ENCODE assay signal across 1 cellular context in genomic region chr19:17125052-17125727, GRCh38.
TF ChIP-seq lines count a peak whose summit lies in the region.

No MANE protein-coding gene starts in this region.

TF ChIP-seq in GM23338, 12 proteins besides CTCF, POLR2A, EP300 and RAD21 (continued from another document):
- no peak for TF ChIP-seq ZNF462 (CRISPR knock-in tag; IDR thresholded peaks at IDR 0.05)
- no peak for TF ChIP-seq EZH2phosphoT487 (IDR thresholded peaks at IDR 0.05; ENCODE audit: unreplicated experiment)
- TF ChIP-seq ZNF331 (CRISPR knock-in tag; IDR thresholded peaks at IDR 0.05; ENCODE audit: low read depth): no peak
- no peak for TF ChIP-seq REST (IDR thresholded peaks at IDR 0.05; ENCODE audit: unreplicated experiment)
- no peak for TF ChIP-seq CREB1 (CRISPR knock-in tag; IDR thresholded peaks at IDR 0.05; ENCODE audit: low read depth)
- TF ChIP-seq ZNF114 (CRISPR knock-in tag; IDR thresholded peaks at IDR 0.05): no peak
